Comparison of ENCODE assay signal across 12 cellular contexts in the genomic region with DNA sequence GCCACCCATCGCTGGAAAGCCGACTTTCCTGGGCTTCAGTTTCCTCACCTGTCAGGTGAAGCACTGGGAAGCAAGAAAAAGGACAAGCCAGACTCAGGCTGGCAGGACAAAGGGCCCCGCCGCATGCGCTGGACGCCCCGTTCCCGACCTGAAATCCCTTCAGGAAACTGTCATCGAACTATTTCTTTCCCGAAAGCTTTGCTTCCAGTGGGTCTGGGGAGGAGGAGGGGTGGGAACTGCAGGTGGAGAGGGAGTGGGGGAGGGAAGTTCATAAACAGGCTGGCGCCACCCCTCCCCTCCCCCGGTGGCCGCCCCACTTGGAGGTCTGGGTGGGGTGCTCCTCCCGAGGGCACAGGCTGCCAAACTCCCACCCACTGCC.
A peak's percentile ranks its signal among the peaks of the same experiment; 100 is the strongest.
DNase-seq lines count a peak whose midpoint lies in the region; ATAC-seq and TF ChIP-seq lines count a peak whose summit lies in the region.
"Had no signal": no experiment of that assay in that cellular context is flagged by ENCODE, and none has a peak within 500 bp of the region (broad histone marks: within the 10 kb centered on the region; RNA-seq: fewer than 3 reads in every experiment).

No MANE protein-coding gene starts in this region.

- H3K4me1 ChIP-seq in HAP-1 (peaks cover 1% of the 10 kb centered on the region), RWPE2 (ENCODE audit: insufficient read depth, poor library complexity, severe bottlenecking) (no peaks in the 10 kb centered on the region)

- peaks cover 5% of the 10 kb centered on the region for H3K9me3 Mint-ChIP-seq in progenitor cell of endocrine pancreas (ENCODE audit: low read depth)

- TF ChIP-seq CTCF in RWPE2 (IDR thresholded peaks at IDR 0.05; ENCODE audit: poor library complexity, severe bottlenecking): no peak
- TF ChIP-seq CTCF in progenitor cell of endocrine pancreas (IDR thresholded peaks at IDR 0.05; ENCODE audit: unreplicated experiment): no peak
- TF ChIP-seq CTCF in GM13976 (IDR thresholded peaks at IDR 0.05; ENCODE audit: borderline replicate concordance, control extremely low read depth, extremely low read depth, insufficient read depth, missing control alignments): no peak

- H3K4me3 ChIP-seq in HAP-1 (peak overlapping the region; percentile 23; the same call in 1 of the 2 replicates), RWPE2 (ENCODE audit: severe bottlenecking) (peak overlapping the region; percentile 17), iPS-18c (ENCODE audit: insufficient read depth, low read depth, low read length) (peak overlapping the region; percentile 45)

- H3K9me3 ChIP-seq in HAP-1 (no peaks in the 10 kb centered on the region), RWPE2 (ENCODE audit: severe bottlenecking) (no peaks in the 10 kb centered on the region), iPS-18c (ENCODE audit: control insufficient read depth, insufficient read depth, low read length) (no peaks in the 10 kb centered on the region)

- H3K36me3 ChIP-seq in HAP-1 (replicated peaks) (no peaks in the 10 kb centered on the region), RWPE2 (ENCODE audit: low read depth) (no peaks in the 10 kb centered on the region)

- peaks cover 2% of the 10 kb centered on the region for H3K4me1 Mint-ChIP-seq in progenitor cell of endocrine pancreas (ENCODE audit: low read depth)

- H3K4me3 Mint-ChIP-seq in progenitor cell of endocrine pancreas (ENCODE audit: low read depth): peak overlapping the region; percentile 73

- H3K36me3 Mint-ChIP-seq in progenitor cell of endocrine pancreas (ENCODE audit: insufficient read depth): no peaks in the 10 kb centered on the region

- DNase-seq in HAP-1 (ENCODE audit: low spot score in 2 of 2): no peak
- DNase-seq in RWPE2 (ENCODE audit: low spot score): no peak
- DNase-seq in progenitor cell of endocrine pancreas (ENCODE audit: low spot score, unreplicated experiment): no peak
- no peak for DNase-seq in GM13976 (ENCODE audit: low spot score)
- no peak for DNase-seq in activated CD4-positive, alpha-beta T cell treated with anti-CD3 and anti-CD28 coated beads for 48 hours
- no peak for DNase-seq in activated gamma-delta T cell treated with Interleukin-2 at 50 U/mL for 16 hours
- DNase-seq: activated gamma-delta T cell, COR-L47, HCEC 1CT, NCI-H1694 had no signal

- ATAC-seq in RWPE2 (ENCODE audit: low read depth): no peak

- H3K27ac Mint-ChIP-seq in progenitor cell of endocrine pancreas: peak overlapping the region; percentile 88
- H3K27ac Mint-ChIP-seq: activated CD4-positive, alpha-beta T cell treated with anti-CD3 and anti-CD28 coated beads for 36 hours had no signal

- H3K27me3 Mint-ChIP-seq in progenitor cell of endocrine pancreas: peaks cover 40% of the 10 kb centered on the region

- no peak overlapping the region for H3K27ac ChIP-seq in RWPE2 (ENCODE audit: poor library complexity, severe bottlenecking)

- in situ Hi-C loops in HAP-1 (cut with MboI; ENCODE audit: low sequenced_read_pairs): no loop called here
- in situ Hi-C loops in GM13976 (cut with MboI; ENCODE audit: low sequenced_read_pairs, unreplicated experiment): no loop called here

- H3K27me3 ChIP-seq in HAP-1 (ENCODE audit: low read depth): no peaks in the 10 kb centered on the region
- H3K27me3 ChIP-seq in RWPE2 (ENCODE audit: insufficient read depth, poor library complexity, severe bottlenecking): no peaks in the 10 kb centered on the region
